10 cellular contexts compared by ENCODE assay signal in genomic region chr2:20597868-20598183, GRCh38. TPM values are rescaled to one million over a fixed set of nuclear protein-coding genes. Genes with fewer than 3 reads are reported as not detected.
DNase-seq lines count a peak whose midpoint lies in the region; ATAC-seq and TF ChIP-seq lines count a peak whose summit lies in the region.
"Had no signal": no experiment of that assay in that cellular context is flagged by ENCODE, and none has a peak within 500 bp of the region (broad histone marks: within the 10 kb centered on the region; RNA-seq: fewer than 3 reads in every experiment).

No MANE protein-coding gene starts in this region.

- H3K23ac ChIP-seq in neuronal stem cell (ENCODE audit: low read depth, low read length, poor library complexity): no peak overlapping the region

- no peak for TF ChIP-seq CTCF in body of pancreas (IDR thresholded peaks at IDR 0.05)
- TF ChIP-seq CTCF in heart right ventricle (IDR thresholded peaks at IDR 0.05): no peak
- TF ChIP-seq CTCF in type B pancreatic cell (conservative IDR thresholded peaks at IDR 0.05): no peak

- H3K14ac ChIP-seq in neuronal stem cell (ENCODE audit: low read length): no peak overlapping the region

- H2AK5ac ChIP-seq in neuronal stem cell (ENCODE audit: low read depth, low read length): no peak overlapping the region

- peaks cover 47% of the 10 kb centered on the region for H3K4me1 Mint-ChIP-seq in type B pancreatic cell (ENCODE audit: unreplicated experiment)

- H2BK120ac ChIP-seq in neuronal stem cell (ENCODE audit: low read depth, low read length): no peak overlapping the region

- no peak overlapping the region for H2BK12ac ChIP-seq in neuronal stem cell (ENCODE audit: low read length)

- H3K4me1 ChIP-seq in body of pancreas (peaks cover 34% of the 10 kb centered on the region), heart right ventricle (peaks cover 36 to 91% (median 73%) of the 10 kb centered on the region in 9 donors), neuronal stem cell (ENCODE audit: control insufficient read depth in 2 of 2, insufficient read depth in 1 of 2, low read depth in 1 of 2, low read length in 2 of 2) (peaks cover 33 to 67% of the 10 kb centered on the region in 2 donors)

- H3K79me1 ChIP-seq in neuronal stem cell (ENCODE audit: low read depth, low read length): no peaks in the 10 kb centered on the region

- peak in 2 of 4 donors; percentile 0 to 4 for DNase-seq in body of pancreas
- DNase-seq in heart right ventricle: peak in 1 of 2 donors; percentile 6
- no peak for DNase-seq in neuronal stem cell (ENCODE audit: low spot score)
- no peak for DNase-seq in type B pancreatic cell (ENCODE audit: extremely low spot score, unreplicated experiment)
- DNase-seq in DMS53 (lab: John Stamatoyannopoulos, UW): no peak
- no peak for DNase-seq in NCI-H2227 (lab: John Stamatoyannopoulos, UW; ENCODE audit: unreplicated experiment)
- DNase-seq: effector CD8-positive, alpha-beta T cell; stimulated activated CD4-positive, alpha-beta T cell treated with anti-CD3 and anti-CD28 coated beads, Interleukin-15, amount 100 ng/mL, for 24 hours had no signal

- H3K27ac Mint-ChIP-seq in type B pancreatic cell: peak overlapping the region; percentile 33
- H3K27ac Mint-ChIP-seq: activated naive CD8-positive, alpha-beta T cell had no signal

- intact Hi-C loops in body of pancreas (cut with DNase I): no loop called here
- intact Hi-C loops in heart right ventricle (cut with DNase I): loop anchor here in 4 of 10 donors (2.0 to 5.0 kb wide), 5 partner anchors 17 to 147 kb away; no protein-coding TSS in a partner anchor

- H3K27ac ChIP-seq in body of pancreas (peak overlapping the region in 3 of 4 donors; percentile 36 to 58 (median 50)), heart right ventricle (peak overlapping the region; percentile 68 to 88 (median 83)), neuronal stem cell (replicated peaks; ENCODE audit: low read length) (no peak overlapping the region)

- H2BK15ac ChIP-seq in neuronal stem cell (ENCODE audit: low read length): no peak overlapping the region

- H4K8ac ChIP-seq in neuronal stem cell (ENCODE audit: low read depth, low read length): no peak overlapping the region

- no peak overlapping the region for H3K9ac ChIP-seq in neuronal stem cell (ENCODE audit: low read depth, low read length, poor library complexity)

- peaks cover 4% of the 10 kb centered on the region for H3K9me3 Mint-ChIP-seq in type B pancreatic cell

- H3K27me3 ChIP-seq in body of pancreas (no peaks in the 10 kb centered on the region), heart right ventricle (no peaks in the 10 kb centered on the region), neuronal stem cell (ENCODE audit: control insufficient read depth in 3 of 3, insufficient read depth in 3 of 3, low read depth in 1 of 3, low read length in 3 of 3) (no peaks in the 10 kb centered on the region)

- no peak overlapping the region for H4K91ac ChIP-seq in neuronal stem cell (ENCODE audit: low read depth, low read length, poor library complexity)

- no peak for ATAC-seq in body of pancreas
- no peak for ATAC-seq in heart right ventricle
- ATAC-seq in HG03457 (IDR thresholded peaks at IDR 0.05; ENCODE audit: unreplicated experiment): no peak

- no peak overlapping the region for H3K4me2 ChIP-seq in neuronal stem cell (ENCODE audit: insufficient read depth, low read length, poor library complexity, severe bottlenecking)

- no peaks in the 10 kb centered on the region for H3K36me3 ChIP-seq in body of pancreas (replicated peaks in 1 of 2; ENCODE audit: insufficient read depth in 1 of 2, low read depth in 2 of 2)
- H3K36me3 ChIP-seq in heart right ventricle: no peaks in the 10 kb centered on the region
- H3K36me3 ChIP-seq in neuronal stem cell (replicated peaks in 1 of 2; ENCODE audit: control insufficient read depth in 2 of 2, insufficient read depth in 2 of 2, low read length in 2 of 2): no peaks in the 10 kb centered on the region

- no peak overlapping the region for H2BK5ac ChIP-seq in neuronal stem cell (ENCODE audit: low read length)

- no peaks in the 10 kb centered on the region for H3K27me3 Mint-ChIP-seq in type B pancreatic cell
- H3K27me3 Mint-ChIP-seq: activated naive CD8-positive, alpha-beta T cell had no signal

- no peak for TF ChIP-seq POLR2A in body of pancreas (IDR thresholded peaks at IDR 0.05)

- 91 to 97% methylated on average over 5 to 6 of the region's 6 CpGs for WGBS in body of pancreas, 2 donors
- 84 to 85% methylated on average over 6 of the region's 6 CpGs for WGBS in heart right ventricle, 2 donors
- WGBS in neuronal stem cell (ENCODE audit: extremely low coverage in 2 of 2, insufficient read length in 2 of 2, insufficient replicate concordance in 1 of 2), 2 donors: no CpG with 5 or more reads among the region's 6 CpGs

- no peaks in the 10 kb centered on the region for H3K9me3 ChIP-seq in body of pancreas
- H3K9me3 ChIP-seq in heart right ventricle: peaks cover 0 to 5% (median 0%) of the 10 kb centered on the region in 11 donors
- H3K9me3 ChIP-seq in neuronal stem cell (replicated peaks in 1 of 2; ENCODE audit: control insufficient read depth in 2 of 2, insufficient read depth in 1 of 2, low read depth in 1 of 2, low read length in 2 of 2): no peaks in the 10 kb centered on the region

- no peak overlapping the region for H3K4me3 ChIP-seq in body of pancreas
- H3K4me3 ChIP-seq in heart right ventricle: no peak overlapping the region
- H3K4me3 ChIP-seq in neuronal stem cell (ENCODE audit: low read length in 2 of 2): no peak overlapping the region

- H3K4ac ChIP-seq in neuronal stem cell (ENCODE audit: low read length): no peak overlapping the region

- H3K36me3 Mint-ChIP-seq in type B pancreatic cell: no peaks in the 10 kb centered on the region

- H3K4me3 Mint-ChIP-seq in type B pancreatic cell: peak overlapping the region; percentile 36
- H3K4me3 Mint-ChIP-seq: activated naive CD8-positive, alpha-beta T cell had no signal

- H2AFZ ChIP-seq in neuronal stem cell (ENCODE audit: low read length): no peak overlapping the region

- H3K18ac ChIP-seq in neuronal stem cell (ENCODE audit: low read length): peak overlapping the region; percentile 63

RNA-seq across cellular contexts. Expression of gene HS1BP3, which starts 53.1 kb away (rescaled TPM):
- 10 to 100 TPM; 21.1 to 23.1 TPM for total RNA-seq in body of pancreas
- 10 to 100 TPM; 11.3 to 26.3 (median 16.1) TPM for total RNA-seq in heart right ventricle
- 10 to 100 TPM; 16.8 to 24.6 TPM for polyA plus RNA-seq in heart right ventricle
- polyA plus RNA-seq in neuronal stem cell (2013, experiment 1 of 2): 13.1 TPM
- 12.9 TPM for polyA plus RNA-seq in neuronal stem cell (2013, experiment 2 of 2)
- 22.1 and 24.3 TPM in 2 replicates for total RNA-seq in type B pancreatic cell (ENCODE audit: low replicate concordance)
